18 cellular contexts compared by ENCODE assay signal in genomic region chr3:42127226-42127625, GRCh38. TPM values are rescaled to one million over a fixed set of nuclear protein-coding genes. Genes with fewer than 3 reads are reported as not detected.
DNase-seq lines count a peak whose midpoint lies in the region; ATAC-seq and TF ChIP-seq lines count a peak whose summit lies in the region.
"Had no signal": no experiment of that assay in that cellular context is flagged by ENCODE, and none has a peak within 500 bp of the region (broad histone marks: within the 10 kb centered on the region; RNA-seq: fewer than 3 reads in every experiment).

No MANE protein-coding gene starts in this region.

- TF ChIP-seq CTCF in activated B cell treated with CpG ODN at 0.5 μM for 24 hours (IDR thresholded peaks at IDR 0.05) = no peak

- no peaks in the 10 kb centered on the region for H3K27me3 Mint-ChIP-seq in activated B cell treated with CpG ODN at 0.5 μM for 24 hours
- H3K27me3 Mint-ChIP-seq in stimulated activated naive B cell treated with anti-CD40 and anti-IgM and Interleukin-4, amounts not matched to agents 10 μg/mL and 1 μg/mL and 100 μg/mL, for 72 hours = no peaks in the 10 kb centered on the region
- H3K27me3 Mint-ChIP-seq: CD4-positive, alpha-beta memory T cell had no signal

- CTCF ChIA-PET in activated B cell treated with CpG ODN at 0.5 μM for 24 hours (lab: Charles Lee) = interaction anchor here (1.1 to 1.5 kb wide), 2 partner anchors 9 to 64 kb away, joined by 4 to 9 read pairs; no protein-coding TSS in a partner anchor

- intact Hi-C loops in activated B cell treated with CpG ODN at 0.5 μM for 24 hours (cut with micrococcal nuclease) = no loop called here

- ATAC-seq in HG03135 (IDR thresholded peaks at IDR 0.05; ENCODE audit: unreplicated experiment) = peak; percentile 56
- ATAC-seq in activated B cell treated with CpG ODN at 0.5 μM for 24 hours (ENCODE audit: low read depth) = peak; percentile 80
- peak; percentile 58 to 65 for ATAC-seq in stimulated activated naive B cell treated with anti-CD40 and anti-IgM and Interleukin-4, amounts not matched to agents 10 μg/mL and 1 μg/mL and 100 μg/mL, for 72 hours (replicated peaks)
- ATAC-seq in HG02852 (IDR thresholded peaks at IDR 0.05; ENCODE audit: unreplicated experiment) = no peak

- H3K36me3 Mint-ChIP-seq in activated B cell treated with CpG ODN at 0.5 μM for 24 hours (ENCODE audit: low read depth) = peaks cover 51% of the 10 kb centered on the region
- H3K36me3 Mint-ChIP-seq in stimulated activated naive B cell treated with anti-CD40 and anti-IgM and Interleukin-4, amounts not matched to agents 10 μg/mL and 1 μg/mL and 100 μg/mL, for 72 hours = peaks cover 45 to 65% of the 10 kb centered on the region in 2 donors

- H3K4me3 Mint-ChIP-seq in activated B cell treated with CpG ODN at 0.5 μM for 24 hours = peak overlapping the region; percentile 6
- no peak overlapping the region for H3K4me3 Mint-ChIP-seq in stimulated activated naive B cell treated with anti-CD40 and anti-IgM and Interleukin-4, amounts not matched to agents 10 μg/mL and 1 μg/mL and 100 μg/mL, for 72 hours
- H3K4me3 Mint-ChIP-seq: CD4-positive, alpha-beta memory T cell had no signal

- H3K4me1 Mint-ChIP-seq in activated B cell treated with CpG ODN at 0.5 μM for 24 hours = peaks cover 62% of the 10 kb centered on the region
- H3K4me1 Mint-ChIP-seq in stimulated activated naive B cell treated with anti-CD40 and anti-IgM and Interleukin-4, amounts not matched to agents 10 μg/mL and 1 μg/mL and 100 μg/mL, for 72 hours = peaks cover 44 to 65% of the 10 kb centered on the region in 2 donors

- H3K9me3 Mint-ChIP-seq in activated B cell treated with CpG ODN at 0.5 μM for 24 hours = no peaks in the 10 kb centered on the region
- H3K9me3 Mint-ChIP-seq in stimulated activated naive B cell treated with anti-CD40 and anti-IgM and Interleukin-4, amounts not matched to agents 10 μg/mL and 1 μg/mL and 100 μg/mL, for 72 hours = no peaks in the 10 kb centered on the region

- peak; percentile 14 for DNase-seq in activated effector memory CD4-positive, alpha-beta T cell treated with anti-CD3 and anti-CD28 coated beads, Interleukin-2, amount 50 U/mL, for 16 hours
- DNase-seq in activated effector memory CD4-positive, alpha-beta T cell treated with Interleukin-2 at 50 U/mL for 16 hours = no peak
- DNase-seq in activated B cell treated with CpG ODN at 0.5 μM for 24 hours (no peak), AML-193 (lab: John Stamatoyannopoulos, UW) (no peak), NCI-H2107 treated with DMSO at 0.1 percent for 48 hours (lab: John Stamatoyannopoulos, UW; ENCODE audit: unreplicated experiment) (no peak)
- no peak for DNase-seq in stimulated activated naive B cell treated with anti-CD40 and anti-IgM and Interleukin-4, amounts not matched to agents 10 μg/mL and 1 μg/mL and 100 μg/mL, for 72 hours
- DNase-seq: 8988T; BE2C; CD4-positive, alpha-beta memory T cell; NCI-H1092; NCI-H146; NCI-H2029 treated with DMSO at 0.1 percent for 48 hours; NCI-H2171 treated with DMSO at 0.1 percent for 48 hours; NCI-H446; NCI-H526 treated with DMSO at 0.1 percent for 48 hours; SHP77 had no signal

- H3K27ac Mint-ChIP-seq in activated B cell treated with CpG ODN at 0.5 μM for 24 hours = peak overlapping the region; percentile 63
- H3K27ac Mint-ChIP-seq in stimulated activated naive B cell treated with anti-CD40 and anti-IgM and Interleukin-4, amounts not matched to agents 10 μg/mL and 1 μg/mL and 100 μg/mL, for 72 hours = peak overlapping the region; percentile 47
- H3K27ac Mint-ChIP-seq: CD4-positive, alpha-beta memory T cell had no signal

- POLR2A ChIA-PET in activated B cell treated with CpG ODN at 0.5 μM for 24 hours (lab: Charles Lee) = interaction anchor here (0.7 kb wide), 1 partner anchor 15 kb away, joined by 7 read pairs; no protein-coding TSS in a partner anchor

RNA-seq across cellular contexts. Expression of gene TRAK1, which starts 36.1 kb away (rescaled TPM):
- total RNA-seq in activated B cell treated with CpG ODN at 0.5 μM for 24 hours = 54.5 and 58.4 TPM in 2 replicates
